Comparison of ENCODE assay signal across 8 cellular contexts in the genomic region with DNA sequence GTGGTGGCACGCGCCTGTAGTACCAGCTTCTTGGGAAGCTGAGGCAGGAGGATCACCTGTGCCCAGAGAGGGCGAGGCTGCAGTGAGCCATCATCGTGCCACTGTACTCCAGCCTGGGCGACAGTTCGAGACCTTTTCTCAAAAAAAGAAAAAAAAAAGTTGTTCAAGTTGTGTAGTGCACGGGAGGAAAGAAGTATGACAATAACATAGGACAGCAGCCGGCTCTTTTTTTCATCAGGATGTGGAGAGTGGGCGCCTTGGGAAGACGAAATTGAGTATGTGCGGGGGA. TPM values are rescaled to one million over a fixed set of nuclear protein-coding genes. Genes with fewer than 3 reads are reported as not detected.
DNase-seq lines count a peak whose midpoint lies in the region; ATAC-seq and TF ChIP-seq lines count a peak whose summit lies in the region.

No MANE protein-coding gene starts in this region.

- no peaks in the 10 kb centered on the region for H3K27me3 Mint-ChIP-seq in activated T-helper 1 cell treated with anti-CD3 and anti-CD28 coated beads, Interleukin-12 subunit alpha, Interleukin-12 subunit beta, Interleukin-2, Interleukin-4 antibody, amounts not matched to agents 30 ng/mL and 10 ng/mL and 1 ng/mL, durations not matched to agents 14 hours and 24 hours and 36 hours (ENCODE audit: insufficient read depth)
- H3K27me3 Mint-ChIP-seq in stimulated activated memory B cell treated with anti-CD40 and anti-IgM and Interleukin-4, amounts not matched to agents 10 μg/mL and 1 μg/mL and 100 μg/mL, for 72 hours: no peaks in the 10 kb centered on the region

- intact Hi-C loops in activated T-helper 1 cell treated with anti-CD3 and anti-CD28 coated beads, Interleukin-12 subunit alpha, Interleukin-12 subunit beta, Interleukin-2, Interleukin-4 antibody, amounts not matched to agents 30 ng/mL and 10 ng/mL and 1 ng/mL, durations not matched to agents 14 hours and 24 hours and 36 hours (cut with micrococcal nuclease): loop anchor here (1.0 to 10.0 kb wide), 8 partner anchors 10 to 479 kb away; partner anchors contain the start of gene AAK1

- ATAC-seq in stimulated activated memory B cell treated with anti-CD40 and anti-IgM and Interleukin-4, amounts not matched to agents 10 μg/mL and 1 μg/mL and 100 μg/mL, for 72 hours: no peak
- ATAC-seq in HG03159 (IDR thresholded peaks at IDR 0.05; ENCODE audit: unreplicated experiment) (no peak), HG02678 (IDR thresholded peaks at IDR 0.05; ENCODE audit: unreplicated experiment) (no peak), GM21529 (IDR thresholded peaks at IDR 0.05; ENCODE audit: unreplicated experiment) (no peak)

- no CpG with 5 or more reads among the region's 11 CpGs for WGBS in iPS DF 6.9 (ENCODE audit: insufficient coverage, insufficient read length)

- H3K36me3 ChIP-seq in iPS DF 6.9 (ENCODE audit: control insufficient read depth, insufficient read depth, low read length): no peaks in the 10 kb centered on the region

- peaks cover 4% of the 10 kb centered on the region for H3K36me3 Mint-ChIP-seq in activated T-helper 1 cell treated with anti-CD3 and anti-CD28 coated beads, Interleukin-12 subunit alpha, Interleukin-12 subunit beta, Interleukin-2, Interleukin-4 antibody, amounts not matched to agents 30 ng/mL and 10 ng/mL and 1 ng/mL, durations not matched to agents 14 hours and 24 hours and 36 hours (ENCODE audit: low read depth)
- H3K36me3 Mint-ChIP-seq in stimulated activated memory B cell treated with anti-CD40 and anti-IgM and Interleukin-4, amounts not matched to agents 10 μg/mL and 1 μg/mL and 100 μg/mL, for 72 hours: no peaks in the 10 kb centered on the region

- peak overlapping the region; percentile 20 for H3K27ac ChIP-seq in iPS DF 6.9 (ENCODE audit: low read length)

- H3K27ac Mint-ChIP-seq in activated T-helper 1 cell treated with anti-CD3 and anti-CD28 coated beads, Interleukin-12 subunit alpha, Interleukin-12 subunit beta, Interleukin-2, Interleukin-4 antibody, amounts not matched to agents 30 ng/mL and 10 ng/mL and 1 ng/mL, durations not matched to agents 14 hours and 24 hours and 36 hours: peak overlapping the region; percentile 99
- peak overlapping the region; percentile 100 for H3K27ac Mint-ChIP-seq in stimulated activated memory B cell treated with anti-CD40 and anti-IgM and Interleukin-4, amounts not matched to agents 10 μg/mL and 1 μg/mL and 100 μg/mL, for 72 hours

- H3K4me3 Mint-ChIP-seq in activated T-helper 1 cell treated with anti-CD3 and anti-CD28 coated beads, Interleukin-12 subunit alpha, Interleukin-12 subunit beta, Interleukin-2, Interleukin-4 antibody, amounts not matched to agents 30 ng/mL and 10 ng/mL and 1 ng/mL, durations not matched to agents 14 hours and 24 hours and 36 hours: peak overlapping the region; percentile 93
- peak overlapping the region; percentile 89 for H3K4me3 Mint-ChIP-seq in stimulated activated memory B cell treated with anti-CD40 and anti-IgM and Interleukin-4, amounts not matched to agents 10 μg/mL and 1 μg/mL and 100 μg/mL, for 72 hours

- H3K4me1 ChIP-seq in iPS DF 6.9 (ENCODE audit: control insufficient read depth, insufficient read depth, low read length): peaks cover 6% of the 10 kb centered on the region

- H3K9me3 Mint-ChIP-seq in activated T-helper 1 cell treated with anti-CD3 and anti-CD28 coated beads, Interleukin-12 subunit alpha, Interleukin-12 subunit beta, Interleukin-2, Interleukin-4 antibody, amounts not matched to agents 30 ng/mL and 10 ng/mL and 1 ng/mL, durations not matched to agents 14 hours and 24 hours and 36 hours: no peaks in the 10 kb centered on the region
- H3K9me3 Mint-ChIP-seq in stimulated activated memory B cell treated with anti-CD40 and anti-IgM and Interleukin-4, amounts not matched to agents 10 μg/mL and 1 μg/mL and 100 μg/mL, for 72 hours: no peaks in the 10 kb centered on the region

- no peak for TF ChIP-seq CTCF in HFF-Myc (IDR thresholded peaks at IDR 0.05; ENCODE audit: low read depth, low read length, missing control alignments)

- no peaks in the 10 kb centered on the region for H3K27me3 ChIP-seq in iPS DF 6.9 (ENCODE audit: control insufficient read depth, insufficient read depth, low read length)

- no peak for DNase-seq in HFF-Myc (ENCODE audit: extremely low read depth, low read depth)
- no peak for DNase-seq in activated T-helper 1 cell treated with anti-CD3 and anti-CD28 coated beads, Interleukin-12 subunit alpha, Interleukin-12 subunit beta, Interleukin-2, Interleukin-4 antibody, amounts not matched to agents 30 ng/mL and 10 ng/mL and 1 ng/mL, durations not matched to agents 14 hours and 24 hours and 36 hours (ENCODE audit: low spot score)
- DNase-seq in iPS DF 6.9 (ENCODE audit: low read depth, low spot score): no peak
- no peak for DNase-seq in activated CD4-positive, alpha-beta T cell treated with anti-CD3 and anti-CD28 coated beads, Interleukin-2, amount 50 U/mL, for 48 hours

- H3K4me3 ChIP-seq in HFF-Myc (replicated peaks; ENCODE audit: low read depth, low read length) (peak overlapping the region; percentile 48), iPS DF 6.9 (ENCODE audit: low read length) (peak overlapping the region; percentile 60; the same call in 1 of the 2 replicates)

- H3K9me3 ChIP-seq in iPS DF 6.9 (ENCODE audit: control insufficient read depth, insufficient read depth, low read length): no peaks in the 10 kb centered on the region

- H3K4me1 Mint-ChIP-seq in activated T-helper 1 cell treated with anti-CD3 and anti-CD28 coated beads, Interleukin-12 subunit alpha, Interleukin-12 subunit beta, Interleukin-2, Interleukin-4 antibody, amounts not matched to agents 30 ng/mL and 10 ng/mL and 1 ng/mL, durations not matched to agents 14 hours and 24 hours and 36 hours (ENCODE audit: low read depth): peaks cover 81% of the 10 kb centered on the region
- H3K4me1 Mint-ChIP-seq in stimulated activated memory B cell treated with anti-CD40 and anti-IgM and Interleukin-4, amounts not matched to agents 10 μg/mL and 1 μg/mL and 100 μg/mL, for 72 hours: peaks cover 86% of the 10 kb centered on the region

RNA-seq across cellular contexts. Expression of gene PCBP1, which starts 36.5 kb away (rescaled TPM):
- total RNA-seq in activated T-helper 1 cell treated with anti-CD3 and anti-CD28 coated beads, Interleukin-12 subunit alpha, Interleukin-12 subunit beta, Interleukin-2, Interleukin-4 antibody, amounts not matched to agents 30 ng/mL and 10 ng/mL and 1 ng/mL, durations not matched to agents 14 hours and 24 hours and 36 hours: 426 and 427 TPM in 2 replicates
